In the genomic region with DNA sequence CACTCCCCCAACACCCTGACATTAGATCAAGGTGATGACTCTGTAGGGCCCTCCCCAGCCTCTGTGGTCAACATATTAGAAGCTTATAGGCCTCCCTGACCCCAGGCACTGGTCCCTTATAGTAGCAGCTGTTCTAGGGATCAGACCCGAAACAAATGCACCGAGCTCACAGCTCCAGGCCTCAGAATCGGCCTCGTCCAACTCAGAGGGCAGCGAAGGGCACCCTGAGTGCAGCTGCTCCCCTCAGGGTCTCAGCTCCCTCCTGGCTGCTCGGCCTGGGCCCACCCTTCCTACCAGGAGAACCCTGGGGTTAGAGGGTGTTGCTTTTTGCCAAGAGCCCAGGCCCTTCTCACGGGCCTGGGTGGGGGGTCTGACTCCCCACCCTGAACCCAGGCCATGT, we compare ENCODE assay signal across 35 cellular contexts. TPM values are rescaled to one million over a fixed set of nuclear protein-coding genes. Genes with fewer than 3 reads are reported as not detected.
"Had no signal": no experiment of that assay in that cellular context is flagged by ENCODE, and none has a peak within 500 bp of the region (broad histone marks: within the 10 kb centered on the region; RNA-seq: fewer than 3 reads in every experiment).

No MANE protein-coding gene starts in this region.

- H3K4me3 ChIP-seq: colonic mucosa, esophagus muscularis mucosa, gastroesophageal sphincter, heart left ventricle, hepatocyte, lung, ovary, right lobe of liver, smooth muscle cell, thoracic aorta, vagina had no signal

- H3K27ac ChIP-seq: colonic mucosa, esophagus muscularis mucosa, foreskin keratinocyte, gastroesophageal sphincter, heart left ventricle, hepatocyte, ovary, right lobe of liver, thoracic aorta, vagina had no signal

- H3K9me3 ChIP-seq: colonic mucosa, esophagus muscularis mucosa, gastroesophageal sphincter, heart left ventricle, ovary, right lobe of liver, thoracic aorta, vagina had no signal

- H3K4me3 Mint-ChIP-seq: dendritic cell treated with granulocyte-macrophage colony-stimulating factor and Interleukin-4, amounts not matched to agents 40 ng/mL and 50 ng/mL, for 4 days; memory B cell; natural killer cell treated with Interleukin-12 subunit alpha and Interleukin-12 subunit beta and Interleukin-15 and Interleukin-18, amount 100 ng/mL, for 72 hours; stimulated activated naive CD8-positive, alpha-beta T cell treated with anti-CD3 and anti-CD28 coated beads, Interleukin-15, Interleukin-2, amounts not matched to agents 100 ng/mL and 50 ng/mL, for 24 hours had no signal

- H3K36me3 Mint-ChIP-seq: natural killer cell treated with Interleukin-12 subunit alpha and Interleukin-12 subunit beta and Interleukin-15 and Interleukin-18, amount 100 ng/mL, for 72 hours had no signal

- H3K27ac Mint-ChIP-seq: dendritic cell treated with granulocyte-macrophage colony-stimulating factor and Interleukin-4, amounts not matched to agents 40 ng/mL and 50 ng/mL, for 4 days; memory B cell; natural killer cell treated with Interleukin-12 subunit alpha and Interleukin-12 subunit beta and Interleukin-15 and Interleukin-18, amount 100 ng/mL, for 72 hours had no signal

- H3K9me3 Mint-ChIP-seq: dendritic cell treated with granulocyte-macrophage colony-stimulating factor and Interleukin-4, amounts not matched to agents 40 ng/mL and 50 ng/mL, for 4 days; memory B cell; naive B cell; natural killer cell treated with Interleukin-12 subunit alpha and Interleukin-12 subunit beta and Interleukin-15 and Interleukin-18, amount 100 ng/mL, for 72 hours; stimulated activated naive CD8-positive, alpha-beta T cell treated with anti-CD3 and anti-CD28 coated beads, Interleukin-15, Interleukin-2, amounts not matched to agents 100 ng/mL and 50 ng/mL, for 24 hours had no signal

- DNase-seq: colonic mucosa; effector CD8-positive, alpha-beta T cell; foreskin keratinocyte; kidney; naive B cell; occipital lobe; ovary; posterior cingulate gyrus; retina; stimulated activated CD4-positive, alpha-beta T cell treated with anti-CD3 and anti-CD28 coated beads, Interleukin-12 subunit alpha, Interleukin-12 subunit beta, amount 100 ng/mL, for 4 hours; stimulated activated CD4-positive, alpha-beta T cell treated with anti-CD3 and anti-CD28 coated beads, Interleukin-1b, Interleukin-23, amount 100 ng/mL, for 48 hours; stimulated activated CD4-positive, alpha-beta T cell treated with anti-CD3 and anti-CD28 coated beads, Interleukin-4, amount 100 ng/mL, for 1 hour; stimulated activated CD8-positive, alpha-beta memory T cell treated with anti-CD3 and anti-CD28 coated beads, Interleukin-4, amount 100 ng/mL, for 48 hours; trophoblast cell had no signal

- H3K36me3 ChIP-seq: ovary had no signal

- H3K27me3 Mint-ChIP-seq: dendritic cell treated with granulocyte-macrophage colony-stimulating factor and Interleukin-4, amounts not matched to agents 40 ng/mL and 50 ng/mL, for 4 days; memory B cell; naive B cell; natural killer cell treated with Interleukin-12 subunit alpha and Interleukin-12 subunit beta and Interleukin-15 and Interleukin-18, amount 100 ng/mL, for 72 hours; stimulated activated naive CD8-positive, alpha-beta T cell treated with anti-CD3 and anti-CD28 coated beads, Interleukin-15, Interleukin-2, amounts not matched to agents 100 ng/mL and 50 ng/mL, for 24 hours had no signal

- H3K4me1 ChIP-seq: foreskin keratinocyte had no signal

- H3K27me3 ChIP-seq: colonic mucosa, esophagus muscularis mucosa, foreskin keratinocyte, gastroesophageal sphincter, heart left ventricle, hepatocyte, ovary, right lobe of liver, vagina had no signal

- ATAC-seq: foreskin keratinocyte; gastroesophageal sphincter; heart left ventricle; left lobe of liver; natural killer cell treated with Interleukin-12 subunit alpha and Interleukin-12 subunit beta and Interleukin-15 and Interleukin-18, amount 100 ng/mL, for 72 hours; right lobe of liver had no signal

- H3K4me2 ChIP-seq: hepatocyte, smooth muscle cell had no signal

RNA-seq across cellular contexts. Expression of a gene that starts 21.0 kb away (rescaled TPM):
- total RNA-seq: chondrocyte; endothelial cell of umbilical vein; epithelial cell of proximal tubule; esophagus muscularis mucosa; fibroblast of lung; foreskin keratinocyte; gastroesophageal sphincter; heart left ventricle; mononuclear cell; natural killer cell treated with Interleukin-12 subunit alpha and Interleukin-12 subunit beta and Interleukin-15 and Interleukin-18, amount 100 ng/mL, for 72 hours; occipital lobe; pulmonary artery endothelial cell; smooth muscle cell; thoracic aorta; ureter; vagina had no signal
- polyA plus RNA-seq: endothelial cell of umbilical vein, fibroblast of lung, foreskin keratinocyte, heart left ventricle, lung, ovary had no signal
